8 cellular contexts compared by ENCODE assay signal in the genomic region with DNA sequence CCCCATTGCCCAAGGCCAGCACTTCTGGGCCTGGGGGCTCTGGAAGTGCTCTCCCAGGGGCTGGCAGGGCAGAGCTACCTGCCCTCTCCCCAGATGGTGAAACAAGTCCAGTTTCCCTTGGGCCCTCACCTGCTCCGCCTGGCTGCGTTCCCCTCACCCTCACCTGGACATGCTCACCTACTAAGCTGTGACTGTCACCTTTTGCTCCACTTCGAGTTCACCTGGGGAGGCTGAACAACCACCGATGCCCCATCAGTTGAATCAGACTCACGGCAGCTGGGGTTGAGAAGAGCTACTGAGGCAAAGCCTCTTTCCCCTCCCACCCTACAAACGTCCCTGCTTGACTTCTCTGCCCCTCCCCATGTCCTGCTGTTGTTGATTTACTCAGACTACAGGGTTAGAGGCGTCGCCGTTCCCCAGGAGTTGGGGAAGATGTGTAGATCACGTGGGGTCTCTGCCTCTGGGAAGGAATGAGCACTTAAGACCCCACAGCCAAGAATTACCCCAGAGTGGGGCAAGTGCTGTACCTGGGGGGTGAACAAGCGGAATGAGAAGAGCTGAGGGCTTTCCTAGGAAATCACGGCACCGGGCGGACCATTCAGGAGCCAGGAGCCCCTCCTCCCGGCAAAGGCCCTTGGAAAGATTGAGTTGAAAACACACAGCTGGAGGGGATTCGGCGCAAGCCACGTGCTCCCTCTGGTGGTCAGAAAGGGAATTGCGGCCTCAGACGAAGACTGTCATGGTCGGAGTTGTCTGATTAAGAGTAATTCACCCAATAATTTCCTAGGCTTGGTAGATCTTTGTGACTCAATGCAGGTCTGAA. TPM values are rescaled to one million over a fixed set of nuclear protein-coding genes. Genes with fewer than 3 reads are reported as not detected.
DNase-seq lines count a peak whose midpoint lies in the region; ATAC-seq and TF ChIP-seq lines count a peak whose summit lies in the region.

No MANE protein-coding gene starts in this region.

- intact Hi-C loops in left ventricle myocardium superior (cut with micrococcal nuclease): loop anchor here (10.0 kb wide), 1 partner anchor 237 kb away; no protein-coding TSS in a partner anchor

- H3K4me3 ChIP-seq in BJ (ENCODE audit: low read depth, low read length) (no peak overlapping the region), rectal smooth muscle tissue (ENCODE audit: low read length) (peak overlapping the region; percentile 42)

- H3K27me3 ChIP-seq in BJ (ENCODE audit: control insufficient read depth, insufficient read depth, low read length): no peaks in the 10 kb centered on the region
- no peaks in the 10 kb centered on the region for H3K27me3 ChIP-seq in rectal smooth muscle tissue (ENCODE audit: control insufficient read depth, insufficient read depth, low read length)

- peak; percentile 4 for DNase-seq in BJ (ENCODE audit: low read depth)
- DNase-seq in GM19240 (ENCODE audit: insufficient read length, low spot score): peak; percentile 64
- peak; percentile 82 for DNase-seq in NCI-H1092 treated with DMSO at 0.1 percent for 48 hours (lab: John Stamatoyannopoulos, UW)
- DNase-seq in T-helper 1 cell: peak; percentile 61 to 81 (median 73)
- peak; percentile 38 for DNase-seq in amniotic stem cell (lab: John Stamatoyannopoulos, UW)
- peak; percentile 85 for DNase-seq in left ventricle myocardium superior

- CTCF ChIA-PET in BJ (lab: Yijun Ruan, JAX): interaction anchor here (0.5 to 6.0 kb wide), 24 partner anchors 11 to 429 kb away, joined by 3 to 155 read pairs (median 4); no protein-coding TSS in a partner anchor

- no peak overlapping the region for H3K27ac ChIP-seq in rectal smooth muscle tissue (ENCODE audit: low read depth, low read length)

- no peak overlapping the region for H3K9ac ChIP-seq in rectal smooth muscle tissue (ENCODE audit: low read length)

- ATAC-seq in left ventricle myocardium superior: peak; percentile 76
- no peak for ATAC-seq in GM21786 (IDR thresholded peaks at IDR 0.05; ENCODE audit: unreplicated experiment)

- POLR2A ChIA-PET in BJ (lab: Charles Lee): no interaction called here

- H3K4me1 ChIP-seq in rectal smooth muscle tissue (ENCODE audit: control insufficient read depth, insufficient read depth, low read length): no peaks in the 10 kb centered on the region

- peak; percentile 99 for TF ChIP-seq CTCF in BJ (IDR thresholded peaks at IDR 0.05; ENCODE audit: insufficient read depth, low read depth, low read length)

- H3K36me3 ChIP-seq in BJ (ENCODE audit: control insufficient read depth, insufficient read depth, low read length): no peaks in the 10 kb centered on the region
- H3K36me3 ChIP-seq in rectal smooth muscle tissue (ENCODE audit: control insufficient read depth, insufficient read depth, low read length): no peaks in the 10 kb centered on the region

RNA-seq across cellular contexts. Expression of gene FXYD2, which starts 7.1 kb away (rescaled TPM):
- not detected in 2 replicates for polyA plus RNA-seq in BJ (2011; rRNA removed)
- not detected in 2 replicates for polyA minus RNA-seq in BJ (2011; rRNA and poly(A)+ RNA removed)
- 1.4 TPM for total RNA-seq in left ventricle myocardium superior

RNA-seq across cellular contexts. Expression of gene DSCAML1, which starts 20.4 kb away (rescaled TPM):
- polyA plus RNA-seq in BJ (2011; rRNA removed): not detected in 2 replicates
- polyA minus RNA-seq in BJ (2011; rRNA and poly(A)+ RNA removed): not detected in 2 replicates
- total RNA-seq in left ventricle myocardium superior: 1.2 TPM

RNA-seq across cellular contexts. Expression of gene FXYD6, which starts 59.0 kb away (rescaled TPM):
- polyA plus RNA-seq in BJ (2011; rRNA removed): not detected in 2 replicates
- polyA minus RNA-seq in BJ (2011; rRNA and poly(A)+ RNA removed): not detected in 2 replicates
- 35.4 TPM for total RNA-seq in left ventricle myocardium superior

Comparison
In these comparisons a context has a peak if more than half of its experiments do, and no peak if none do; other contexts are left out.
1. DNase-seq: peak in every context shown above with its lines; median percentile 85 in left ventricle myocardium superior; 82 in NCI-H1092 treated with DMSO at 0.1 percent for 48 hours; 73 in T-helper 1 cell; 64 in GM19240; 38 in amniotic stem cell; 4 in BJ.